ENCODE assay signal across 1 cellular context in genomic region chr11:128573674-128574073, GRCh38.
TF ChIP-seq lines count a peak whose summit lies in the region.

No MANE protein-coding gene starts in this region.

TF ChIP-seq in GM23338, 12 proteins besides CTCF, POLR2A, EP300 and RAD21 (continued from another document):
- TF ChIP-seq ZNF462 (CRISPR knock-in tag; IDR thresholded peaks at IDR 0.05) (no peak), EZH2 (IDR thresholded peaks at IDR 0.05; ENCODE audit: low read depth, unreplicated experiment) (no peak), REST (IDR thresholded peaks at IDR 0.05; ENCODE audit: unreplicated experiment) (no peak), ZNF331 (CRISPR knock-in tag; IDR thresholded peaks at IDR 0.05; ENCODE audit: low read depth) (no peak), CREB1 (CRISPR knock-in tag; IDR thresholded peaks at IDR 0.05; ENCODE audit: low read depth) (no peak), NANOG (IDR thresholded peaks at IDR 0.05; ENCODE audit: borderline replicate concordance) (no peak)
TF ChIP-seq in GM23338: peak in this region for 0.
